ENCODE assay signal across 8 cellular contexts in the genomic region with DNA sequence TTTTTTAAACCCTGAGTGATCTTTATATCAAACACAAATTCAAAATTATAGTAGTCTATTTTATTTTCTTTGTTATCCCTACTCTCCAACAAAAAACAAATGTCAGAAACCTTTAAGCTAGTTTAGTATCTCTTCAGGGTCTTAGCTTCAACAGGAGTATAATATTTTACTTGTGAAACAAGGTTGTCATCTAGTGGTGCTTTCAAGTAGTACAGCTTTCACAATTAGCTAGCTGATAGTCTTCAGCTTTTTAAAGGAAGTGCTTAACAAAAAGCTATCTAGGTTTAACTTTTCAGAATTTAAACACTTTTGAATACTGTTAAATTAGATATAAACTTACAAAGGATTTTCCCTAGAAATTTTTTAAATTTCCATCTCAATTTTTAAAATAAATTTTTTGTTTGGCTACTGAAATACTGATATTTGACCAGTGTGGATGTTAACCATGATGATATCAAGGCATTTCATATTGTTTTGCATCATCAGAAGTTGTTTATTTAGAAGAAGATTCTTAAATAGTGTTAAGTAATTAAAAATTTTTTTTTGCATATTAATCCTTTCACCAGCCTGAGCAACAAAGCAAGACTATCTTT. TPM values are rescaled to one million over a fixed set of nuclear protein-coding genes. Genes with fewer than 3 reads are reported as not detected.
DNase-seq lines count a peak whose midpoint lies in the region; ATAC-seq and TF ChIP-seq lines count a peak whose summit lies in the region.

No MANE protein-coding gene starts in this region.

- H3K36me3 ChIP-seq in CD4-positive, CD25-positive, alpha-beta regulatory T cell (ENCODE audit: control insufficient read depth, insufficient read depth, low read length) = no peaks in the 10 kb centered on the region

- no peaks in the 10 kb centered on the region for H3K9me3 ChIP-seq in CD4-positive, CD25-positive, alpha-beta regulatory T cell (ENCODE audit: control insufficient read depth in 2 of 2, low read length in 2 of 2)

- no peak overlapping the region for H3K4me3 ChIP-seq in CD4-positive, CD25-positive, alpha-beta regulatory T cell (ENCODE audit: low read depth, low read length)

- H3K4me1 Mint-ChIP-seq in CD4-positive, CD25-positive, alpha-beta regulatory T cell = peaks cover 25 to 41% (median 37%) of the 10 kb centered on the region in 4 donors
- no peaks in the 10 kb centered on the region for H3K4me1 Mint-ChIP-seq in glutamatergic neuron (ENCODE audit: low read depth, unreplicated experiment)

- peaks cover 25% of the 10 kb centered on the region for H3K4me1 ChIP-seq in CD4-positive, CD25-positive, alpha-beta regulatory T cell (ENCODE audit: control insufficient read depth, insufficient read depth, low read length, poor library complexity, severe bottlenecking)

- no peaks in the 10 kb centered on the region for H3K9me3 Mint-ChIP-seq in CD4-positive, CD25-positive, alpha-beta regulatory T cell
- H3K9me3 Mint-ChIP-seq in glutamatergic neuron (ENCODE audit: unreplicated experiment) = peaks cover 5% of the 10 kb centered on the region

- no peak overlapping the region for H3K27ac Mint-ChIP-seq in CD4-positive, CD25-positive, alpha-beta regulatory T cell
- no peak overlapping the region for H3K27ac Mint-ChIP-seq in glutamatergic neuron (ENCODE audit: unreplicated experiment)

- H3K27ac ChIP-seq in CD4-positive, CD25-positive, alpha-beta regulatory T cell (ENCODE audit: insufficient read depth, low read length, poor library complexity, severe bottlenecking) = no peak overlapping the region
- H3K27ac ChIP-seq in VCaP = no peak overlapping the region

- H3K27me3 ChIP-seq in CD4-positive, CD25-positive, alpha-beta regulatory T cell (ENCODE audit: control insufficient read depth, insufficient read depth, low read length) = no peaks in the 10 kb centered on the region

- H3K4me3 Mint-ChIP-seq in CD4-positive, CD25-positive, alpha-beta regulatory T cell = no peak overlapping the region
- H3K4me3 Mint-ChIP-seq in glutamatergic neuron (ENCODE audit: unreplicated experiment) = no peak overlapping the region

- H3K36me3 Mint-ChIP-seq in CD4-positive, CD25-positive, alpha-beta regulatory T cell = peaks cover 2% of the 10 kb centered on the region
- H3K36me3 Mint-ChIP-seq in glutamatergic neuron (ENCODE audit: unreplicated experiment) = no peaks in the 10 kb centered on the region

- H3K27me3 Mint-ChIP-seq in CD4-positive, CD25-positive, alpha-beta regulatory T cell = no peaks in the 10 kb centered on the region
- H3K27me3 Mint-ChIP-seq in glutamatergic neuron (ENCODE audit: unreplicated experiment) = no peaks in the 10 kb centered on the region

- DNase-seq in CD4-positive, CD25-positive, alpha-beta regulatory T cell = peak in 2 of 3 donors; percentile 64 to 83
- peak; percentile 41 for DNase-seq in NCI-H1694 (lab: John Stamatoyannopoulos, UW)
- no peak for DNase-seq in glutamatergic neuron
- DNase-seq in pulmonary artery endothelial cell (ENCODE audit: low read depth, low spot score) = peak; percentile 35
- no peak for DNase-seq in activated naive CD4-positive, alpha-beta T cell treated with anti-CD3 and anti-CD28 coated beads, Interleukin-2, amount 50 U/mL, for 16 hours

- peak; percentile 75 to 76 for ATAC-seq in CD4-positive, CD25-positive, alpha-beta regulatory T cell (ENCODE audit: low read depth in 2 of 2)
- ATAC-seq in GM18858 (IDR thresholded peaks at IDR 0.05; ENCODE audit: unreplicated experiment) (peak; percentile 78), HG02970 (IDR thresholded peaks at IDR 0.05; ENCODE audit: low FRiP score, unreplicated experiment) (peak; percentile 77)

- TF ChIP-seq CTCF in VCaP (conservative IDR thresholded peaks at IDR 0.05) = peak; percentile 95
- peak; percentile 81 for TF ChIP-seq CTCF in glutamatergic neuron (IDR thresholded peaks at IDR 0.05; ENCODE audit: partially characterized antibody, unreplicated experiment)

RNA-seq across cellular contexts. Expression of a gene that starts 34.2 kb away (rescaled TPM):
- total RNA-seq in CD4-positive, CD25-positive, alpha-beta regulatory T cell = 29.8 TPM
- polyA plus RNA-seq in CD4-positive, CD25-positive, alpha-beta regulatory T cell = 10 to 100 TPM in 2 of 4 donors, 1 to 10 TPM in 2; 9.0 to 10.2 (median 9.9) TPM
- total RNA-seq in glutamatergic neuron (ENCODE audit: unreplicated experiment) (15.8 TPM), pulmonary artery endothelial cell (11.5 and 11.9 TPM in 2 replicates)

Comparison
In these comparisons a context has a peak if more than half of its experiments do, and no peak if none do; other contexts are left out.
1. DNase-seq: peak in CD4-positive, CD25-positive, alpha-beta regulatory T cell (2 of 3), NCI-H1694 (single experiment) and pulmonary artery endothelial cell (single experiment); none in glutamatergic neuron (single experiment) and activated naive CD4-positive, alpha-beta T cell treated with anti-CD3 and anti-CD28 coated beads, Interleukin-2, amount 50 U/mL, for 16 hours (single experiment).
2. Peak in every context shown above with its lines, with median percentiles within 50 percentile points of each other: ATAC-seq.